8 cellular contexts compared by ENCODE assay signal in the genomic region with DNA sequence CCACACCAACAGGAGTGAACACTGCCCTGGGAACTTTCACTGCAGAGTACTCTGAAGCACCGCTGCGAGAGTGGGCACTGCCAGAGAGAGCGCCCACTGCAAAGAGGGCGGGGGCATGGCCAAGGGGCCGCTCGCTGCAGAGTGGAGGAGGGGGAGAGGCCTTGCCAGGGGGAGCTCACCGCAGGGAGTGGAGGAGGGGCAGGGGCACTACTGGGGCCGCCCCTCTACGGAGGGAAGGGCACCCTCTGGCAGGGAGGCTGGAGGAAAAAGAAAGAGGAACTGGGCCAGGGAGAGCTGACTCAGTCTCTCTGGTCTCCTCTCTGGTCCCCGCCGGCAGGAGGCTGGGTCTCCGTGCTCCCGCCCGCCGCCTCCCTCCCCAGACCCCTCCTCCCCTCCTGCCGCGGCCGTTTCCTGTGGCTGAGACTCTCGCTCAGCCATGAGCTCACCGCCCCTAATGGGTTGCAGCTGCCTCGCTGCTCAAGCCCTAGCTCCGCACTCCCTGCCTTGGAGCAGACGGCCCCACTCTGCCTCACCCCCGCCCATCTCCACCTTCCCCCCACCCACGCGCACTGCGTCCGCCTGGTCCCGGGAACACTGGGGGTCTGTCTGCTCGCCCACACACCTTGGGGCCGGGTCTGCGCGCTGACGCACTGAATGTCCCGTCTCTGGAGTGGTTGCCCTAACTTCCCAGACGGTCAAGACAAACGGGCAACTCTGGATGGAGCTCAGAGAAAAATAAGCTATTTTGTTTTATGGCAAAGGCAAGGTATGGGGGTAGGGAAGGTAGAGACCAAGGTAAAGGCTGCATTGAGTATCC. TPM values are rescaled to one million over a fixed set of nuclear protein-coding genes. Genes with fewer than 3 reads are reported as not detected.
DNase-seq lines count a peak whose midpoint lies in the region; ATAC-seq and TF ChIP-seq lines count a peak whose summit lies in the region.

No MANE protein-coding gene starts in this region.

- H3K9ac ChIP-seq in mammary epithelial cell (ENCODE audit: insufficient read depth, low read length) (peak overlapping the region; percentile 49), iPS-20b (ENCODE audit: low read depth, low read length) (peak overlapping the region; percentile 94)

- no peak overlapping the region for H3K27ac ChIP-seq in mammary epithelial cell (ENCODE audit: insufficient read depth, low read depth, low read length)
- H3K27ac ChIP-seq in iPS-20b (ENCODE audit: low read length), result peak overlapping the region; percentile 80

- intact Hi-C loops in mammary epithelial cell (cut with micrococcal nuclease), result loop anchor here (2.0 kb wide), 1 partner anchor 13 kb away; no protein-coding TSS in a partner anchor

- H2AFZ ChIP-seq in mammary epithelial cell (ENCODE audit: low read depth, low read length), result peak overlapping the region; percentile 93

- H4K20me1 ChIP-seq in mammary epithelial cell (ENCODE audit: insufficient read depth, low read length), result no peaks in the 10 kb centered on the region

- in situ Hi-C loops in mammary epithelial cell (cut with MboI; ENCODE audit: low sequenced_read_pairs in 2 of 2), result no loop called here

- TF ChIP-seq POLR2A in NB4 (IDR thresholded peaks at IDR 0.05; ENCODE audit: extremely low read depth, insufficient read length), result peak; percentile 28

- BruUV-seq in mammary epithelial cell (replicated peaks; lab: Mats Ljungman, UMichigan), result no TSS peak

- H3K36me3 ChIP-seq in mammary epithelial cell (ENCODE audit: insufficient read depth, low read length), result no peaks in the 10 kb centered on the region
- H3K36me3 ChIP-seq in iPS-20b (ENCODE audit: insufficient read depth, low read depth, low read length), result peaks cover 42% of the 10 kb centered on the region

- H3K4me3 ChIP-seq in NB4 (ENCODE audit: low read depth, low read length), result peak overlapping the region; percentile 70
- H3K4me3 ChIP-seq in mammary epithelial cell (replicated peaks in 1 of 3; ENCODE audit: insufficient read depth in 1 of 3, low read depth in 2 of 3, low read length in 3 of 3), result peak overlapping the region; percentile 68 to 72 (median 72)
- H3K4me3 ChIP-seq in iPS-20b (ENCODE audit: low read length), result peak overlapping the region; percentile 94
- H3K4me3 ChIP-seq in retinal pigment epithelial cell (ENCODE audit: low read length), result peak overlapping the region; percentile 78

- H3K4me2 ChIP-seq in mammary epithelial cell (ENCODE audit: insufficient read depth, low read depth, low read length), result peak overlapping the region; percentile 99

- no peak for TF ChIP-seq CTCF in NB4 (IDR thresholded peaks at IDR 0.05; ENCODE audit: low read depth, low read length)
- TF ChIP-seq CTCF in mammary epithelial cell (conservative IDR thresholded peaks at IDR 0.05 in 1 of 2, IDR thresholded peaks at IDR 0.05 in 1 of 2; ENCODE audit: extremely low read depth in 1 of 2, insufficient read depth in 1 of 2, low read depth in 1 of 2, low read length in 2 of 2), result no peak
- no peak for TF ChIP-seq CTCF in retinal pigment epithelial cell (conservative IDR thresholded peaks at IDR 0.05; ENCODE audit: low read depth, low read length)

- CTCF ChIA-PET in mammary epithelial cell (lab: Charles Lee; ENCODE audit: low non-redundant PET), result interaction anchor here (0.6 to 1.9 kb wide), 5 partner anchors 16 to 101 kb away, joined by 4 to 19 read pairs (median 8); no protein-coding TSS in a partner anchor

- H3K9me3 ChIP-seq in mammary epithelial cell (replicated peaks; ENCODE audit: insufficient read depth, low read length) (no peaks in the 10 kb centered on the region), iPS-20b (ENCODE audit: insufficient read depth, low read depth, low read length) (no peaks in the 10 kb centered on the region)

- no peaks in the 10 kb centered on the region for H3K79me2 ChIP-seq in mammary epithelial cell (ENCODE audit: insufficient read depth, low read length)

- H3K27me3 ChIP-seq in mammary epithelial cell (ENCODE audit: insufficient read depth, low read length) (no peaks in the 10 kb centered on the region), iPS-20b (ENCODE audit: insufficient read depth, low read length) (peaks cover 21% of the 10 kb centered on the region)

- H3K4me1 ChIP-seq in mammary epithelial cell (ENCODE audit: insufficient read depth, low read length) (peaks cover 30% of the 10 kb centered on the region), iPS-20b (ENCODE audit: insufficient read depth, low read length) (peaks cover 8% of the 10 kb centered on the region)

- dilution Hi-C loops in mammary epithelial cell (cut with HindIII; ENCODE audit: low sequenced_read_pairs), result no loop called here

- DNase-seq in NCI-H1694 treated with DMSO at 0.1 percent for 48 hours (lab: John Stamatoyannopoulos, UW) (peak; percentile 6), NCI-H1694 (lab: John Stamatoyannopoulos, UW) (no peak), NB4 (ENCODE audit: low read depth) (peak; percentile 99), SK-N-DZ (ENCODE audit: low spot score) (peak; percentile 84), mammary epithelial cell (peak; percentile 72), retinal pigment epithelial cell (ENCODE audit: low read depth) (no peak)

- 3% methylated on average over 16 of the region's 37 CpGs for WGBS in mammary epithelial cell (ENCODE audit: low coverage, missing lambda C conversion rate)

- peak; percentile 63 for ATAC-seq in HG02571 (IDR thresholded peaks at IDR 0.05; ENCODE audit: unreplicated experiment)

RNA-seq across cellular contexts. Expression of a gene that starts 1.3 kb away (rescaled TPM):
- polyA plus RNA-seq in SK-N-DZ (2014; cell fraction: cytosol; rRNA removed), result 21.0 and 21.5 TPM in 2 replicates
- polyA plus RNA-seq in SK-N-DZ (2014; cell fraction: nucleus; rRNA removed), result 58.7 and 59.2 TPM in 2 replicates
- 10 to 100 TPM; 15.2 to 26.0 TPM for total RNA-seq in mammary epithelial cell
- 9.8 TPM for polyA plus RNA-seq in mammary epithelial cell
- polyA minus RNA-seq in mammary epithelial cell, result 34.7 TPM

RNA-seq across cellular contexts. Expression of a gene that starts 13.8 kb away (rescaled TPM):
- polyA plus RNA-seq in SK-N-DZ (2014; cell fraction: cytosol; rRNA removed), result not detected in 2 replicates
- polyA plus RNA-seq in SK-N-DZ (2014; cell fraction: nucleus; rRNA removed), result not detected in 2 replicates
- not detected for total RNA-seq in mammary epithelial cell
- polyA plus RNA-seq in mammary epithelial cell, result not detected
- not detected for polyA minus RNA-seq in mammary epithelial cell

RNA-seq across cellular contexts. Expression of a gene that starts 27.0 kb away (rescaled TPM):
- polyA plus RNA-seq in SK-N-DZ (2014; cell fraction: cytosol; rRNA removed), result 39.1 and 51.2 TPM in 2 replicates
- 50.4 and 56.3 TPM in 2 replicates for polyA plus RNA-seq in SK-N-DZ (2014; cell fraction: nucleus; rRNA removed)
- total RNA-seq in mammary epithelial cell, result 10 to 100 TPM; 25.0 to 62.1 TPM
- 37.9 TPM for polyA plus RNA-seq in mammary epithelial cell
- polyA minus RNA-seq in mammary epithelial cell, result 4.9 TPM

RNA-seq across cellular contexts. Expression of a gene that starts 29.3 kb away (rescaled TPM):
- not detected in 2 replicates for polyA plus RNA-seq in SK-N-DZ (2014; cell fraction: cytosol; rRNA removed)
- not detected in 2 replicates for polyA plus RNA-seq in SK-N-DZ (2014; cell fraction: nucleus; rRNA removed)
- 10 to 100 TPM; 33.3 to 43.0 TPM for total RNA-seq in mammary epithelial cell
- polyA plus RNA-seq in mammary epithelial cell, result 30.9 TPM
- polyA minus RNA-seq in mammary epithelial cell, result 28.5 TPM

RNA-seq across cellular contexts. Expression of a gene that starts 29.4 kb away (rescaled TPM):
- polyA plus RNA-seq in SK-N-DZ (2014; cell fraction: cytosol; rRNA removed), result 0.22 TPM in 1 of 2 replicates, not detected in the other
- 0.22 and 0.24 TPM in 2 replicates for polyA plus RNA-seq in SK-N-DZ (2014; cell fraction: nucleus; rRNA removed)
- total RNA-seq in mammary epithelial cell, result 1 to 10 TPM in 1 of 2 donors, under 1 TPM in 1; 0.33 to 2.3 TPM
- polyA plus RNA-seq in mammary epithelial cell, result 1.8 TPM
- not detected for polyA minus RNA-seq in mammary epithelial cell

Comparison
In these comparisons a context has a peak if more than half of its experiments do, and no peak if none do; other contexts are left out.
1. DNase-seq: peak in NCI-H1694 treated with DMSO at 0.1 percent for 48 hours (single experiment), NB4 (single experiment), SK-N-DZ (single experiment) and mammary epithelial cell (single experiment); none in NCI-H1694 (single experiment) and retinal pigment epithelial cell (single experiment).
2. Peak in every context shown above with its lines, with median percentiles within 50 percentile points of each other: H3K4me3 ChIP-seq.